1 cellular context compared by ENCODE assay signal in genomic region chr7:140923358-140924006, GRCh38.
TF ChIP-seq lines count a peak whose summit lies in the region.

No MANE protein-coding gene starts in this region.

TF ChIP-seq in K562, 482 proteins besides CTCF, POLR2A, EP300 and RAD21 (continued from another document):
- TF ChIP-seq, protein P1, sequence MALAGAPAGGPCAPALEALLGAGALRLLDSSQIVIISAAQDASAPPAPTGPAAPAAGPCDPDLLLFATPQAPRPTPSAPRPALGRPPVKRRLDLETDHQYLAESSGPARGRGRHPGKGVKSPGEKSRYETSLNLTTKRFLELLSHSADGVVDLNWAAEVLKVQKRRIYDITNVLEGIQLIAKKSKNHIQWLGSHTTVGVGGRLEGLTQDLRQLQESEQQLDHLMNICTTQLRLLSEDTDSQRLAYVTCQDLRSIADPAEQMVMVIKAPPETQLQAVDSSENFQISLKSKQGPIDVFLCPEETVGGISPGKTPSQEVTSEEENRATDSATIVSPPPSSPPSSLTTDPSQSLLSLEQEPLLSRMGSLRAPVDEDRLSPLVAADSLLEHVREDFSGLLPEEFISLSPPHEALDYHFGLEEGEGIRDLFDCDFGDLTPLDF (CRISPR knock-in tag; IDR thresholded peaks at IDR 0.05) = no peak
- TF ChIP-seq ZFP36 (IDR thresholded peaks at IDR 0.05; ENCODE audit: low read depth, low read length, partially characterized antibody) (no peak), XRCC5 (IDR thresholded peaks at IDR 0.05; ENCODE audit: low read depth, low read length) (0 out of 2 replicates have a peak, but pooled peaks have one; percentile 32), DNMT1 (IDR thresholded peaks at IDR 0.05) (peak; percentile 29; the same call in 1 of the 2 replicates), ZNF431 (CRISPR knock-in tag; IDR thresholded peaks at IDR 0.05) (no peak), NCOA6 (IDR thresholded peaks at IDR 0.05) (peak; percentile 9; the same call in 1 of the 2 replicates), SMARCE1 (IDR thresholded peaks at IDR 0.05) (0 out of 2 replicates have a peak, but pooled peaks have one; percentile 33), ATF6 (CRISPR knock-in tag; IDR thresholded peaks at IDR 0.05) (0 out of 2 replicates have a peak, but pooled peaks have one; percentile 7), SNIP1 (IDR thresholded peaks at IDR 0.05; ENCODE audit: low read depth) (peak; percentile 47; the same call in 1 of the 2 replicates), ETV6 (IDR thresholded peaks at IDR 0.05; ENCODE audit: borderline replicate concordance in 1 of 2, low read depth in 2 of 2, low read length in 1 of 2) (no peak), ETV6 (CRISPR knock-in tag; IDR thresholded peaks at IDR 0.05; ENCODE audit: borderline replicate concordance) (no peak), HDGF (IDR thresholded peaks at IDR 0.05) (peak; percentile 31; the same call in 1 of the 2 replicates), SMARCC2 (IDR thresholded peaks at IDR 0.05; ENCODE audit: low read depth) (0 out of 2 replicates have a peak, but pooled peaks have one; percentile 14), DPF2 (IDR thresholded peaks at IDR 0.05) (0 out of 2 replicates have a peak, but pooled peaks have one; percentile 42), LARP7 (IDR thresholded peaks at IDR 0.05) (peak; percentile 59; the same call in 1 of the 2 replicates), MEIS2 (IDR thresholded peaks at IDR 0.05; ENCODE audit: partially characterized antibody) (peak; percentile 61), NR4A1 (CRISPR knock-in tag; IDR thresholded peaks at IDR 0.05) (peak; percentile 53; the same call in 1 of the 2 replicates), NR4A1 (tag; IDR thresholded peaks at IDR 0.05) (no peak), SOX6 (IDR thresholded peaks at IDR 0.05) (0 out of 2 replicates have a peak, but pooled peaks have one; percentile 8), MLLT1 (IDR thresholded peaks at IDR 0.05) (peak; percentile 16 to 20; a peak in 2 of 4 replicates), NFIC (IDR thresholded peaks at IDR 0.05) (no peak), JUN (IDR thresholded peaks at IDR 0.05; ENCODE audit: borderline replicate concordance, low read depth, low read length) (no peak), JUN (CRISPR knock-in tag; IDR thresholded peaks at IDR 0.05; ENCODE audit: borderline replicate concordance) (0 out of 2 replicates have a peak, but pooled peaks have one; percentile 9)
